ENCODE assay signal across 1 cellular context in the genomic region with DNA sequence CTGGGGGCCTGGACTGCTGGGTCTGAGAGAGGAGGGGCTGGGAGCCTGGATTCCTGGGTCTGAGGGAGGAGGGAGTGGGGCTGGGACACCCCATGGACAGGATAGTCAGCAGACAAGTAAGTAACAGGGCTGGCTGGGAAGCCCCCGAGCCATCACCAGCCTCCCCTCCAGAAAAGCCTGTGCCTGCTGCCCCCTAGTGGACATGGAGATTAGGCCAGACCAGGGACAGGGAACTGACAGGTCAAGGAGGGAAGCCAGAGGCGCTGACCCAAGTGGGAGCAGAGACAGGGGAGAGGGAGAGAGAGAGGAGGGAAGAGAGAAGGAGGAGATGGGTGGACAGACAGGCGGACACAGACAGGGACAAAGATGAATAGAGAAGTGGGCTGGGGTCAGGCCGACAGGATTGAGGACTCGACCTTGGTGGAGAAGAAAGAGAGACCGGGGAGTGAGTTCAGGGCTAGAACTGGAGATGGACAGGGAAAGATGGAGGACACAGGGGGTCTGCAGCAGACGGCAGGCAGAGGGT.
TF ChIP-seq lines count a peak whose summit lies in the region.

No MANE protein-coding gene starts in this region.

TF ChIP-seq in endothelial cell of umbilical vein, 7 proteins besides CTCF, POLR2A, EP300 and RAD21:
- TF ChIP-seq MYC (IDR thresholded peaks at IDR 0.05; ENCODE audit: low read depth, low read length) (no peak), POLR2AphosphoS5 (IDR thresholded peaks at IDR 0.05; ENCODE audit: insufficient read depth, low read depth, low read length) (no peak), EZH2 (IDR thresholded peaks at IDR 0.05; ENCODE audit: borderline replicate concordance, low read depth, low read length, severe bottlenecking) (no peak), JUN (IDR thresholded peaks at IDR 0.05; ENCODE audit: borderline replicate concordance, insufficient read depth, insufficient read length, low read depth) (no peak), FOS (IDR thresholded peaks at IDR 0.05; ENCODE audit: borderline replicate concordance, insufficient read depth, low read length) (no peak), GATA2 (IDR thresholded peaks at IDR 0.05; ENCODE audit: insufficient read depth, insufficient read length, low read depth, low read length) (no peak)
- TF ChIP-seq, protein P1, sequence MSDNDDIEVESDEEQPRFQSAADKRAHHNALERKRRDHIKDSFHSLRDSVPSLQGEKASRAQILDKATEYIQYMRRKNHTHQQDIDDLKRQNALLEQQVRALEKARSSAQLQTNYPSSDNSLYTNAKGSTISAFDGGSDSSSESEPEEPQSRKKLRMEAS (IDR thresholded peaks at IDR 0.05; ENCODE audit: insufficient read depth, insufficient read length): no peak
